27 cellular contexts compared by ENCODE assay signal in genomic region chr2:84454581-84454980, GRCh38.
"Had no signal": no experiment of that assay in that cellular context is flagged by ENCODE, and none has a peak within 500 bp of the region (broad histone marks: within the 10 kb centered on the region; RNA-seq: fewer than 3 reads in every experiment).

No MANE protein-coding gene starts in this region.

- DNase-seq: activated B cell treated with CpG ODN at 0.5 μM for 24 hours; activated naive CD4-positive, alpha-beta T cell; activated T-cell treated with anti-CD3 and anti-CD28 coated beads, Interleukin-2, amount 50 U/mL, for 48 hours; adrenal gland; effector memory CD8-positive, alpha-beta T cell; erythroblast; gastrocnemius medialis; glutamatergic neuron; left colon; mammary epithelial cell; naive B cell; nucleus accumbens; pancreas; psoas muscle; stimulated activated CD4-positive, alpha-beta T cell treated with anti-CD3 and anti-CD28 coated beads, Interleukin-1b, Interleukin-23, amount 100 ng/mL, for 48 hours; stimulated activated CD4-positive, alpha-beta T cell treated with anti-CD3 and anti-CD28 coated beads, Interleukin-4, amount 100 ng/mL, for 4 hours; stimulated activated CD8-positive, alpha-beta memory T cell treated with anti-CD3 and anti-CD28 coated beads, Interleukin-4, amount 100 ng/mL, for 48 hours; stimulated activated naive B cell treated with anti-CD40 and anti-IgM and Interleukin-4, amounts not matched to agents 10 μg/mL and 1 μg/mL and 100 μg/mL, for 72 hours; T-helper 2 cell had no signal

- H3K27me3 ChIP-seq: adrenal gland, ascending aorta, gastrocnemius medialis, hepatocyte, pancreas, tibial nerve had no signal

- H3K27ac Mint-ChIP-seq: activated B cell treated with CpG ODN at 0.5 μM for 24 hours; activated naive CD4-positive, alpha-beta T cell treated with anti-CD3 and anti-CD28 coated beads, Interleukin-2, amount 50 U/mL, for 72 hours; brain; effector memory CD8-positive, alpha-beta T cell; stimulated activated naive B cell treated with anti-CD40 and anti-IgM and Interleukin-4, amounts not matched to agents 10 μg/mL and 1 μg/mL and 100 μg/mL, for 72 hours had no signal

- H3K9me3 Mint-ChIP-seq: activated B cell treated with CpG ODN at 0.5 μM for 24 hours; activated naive CD4-positive, alpha-beta T cell treated with anti-CD3 and anti-CD28 coated beads, Interleukin-2, amount 50 U/mL, for 72 hours; brain; effector memory CD8-positive, alpha-beta T cell; naive B cell; neural crest cell; stimulated activated naive B cell treated with anti-CD40 and anti-IgM and Interleukin-4, amounts not matched to agents 10 μg/mL and 1 μg/mL and 100 μg/mL, for 72 hours had no signal

- H2AFZ ChIP-seq: hepatocyte had no signal

- H3K27ac ChIP-seq: adrenal gland, ascending aorta, coronary artery, gastrocnemius medialis, hepatocyte, pancreas, psoas muscle, tibial nerve had no signal

- H3K36me3 ChIP-seq: adrenal gland, ascending aorta, gastrocnemius medialis, pancreas, tibial nerve had no signal

- H3K36me3 Mint-ChIP-seq: naive B cell had no signal

- ATAC-seq: effector memory CD8-positive, alpha-beta T cell; gastrocnemius medialis; left colon; pancreas; psoas muscle; stimulated activated naive B cell treated with anti-CD40 and anti-IgM and Interleukin-4, amounts not matched to agents 10 μg/mL and 1 μg/mL and 100 μg/mL, for 72 hours had no signal

- H3K4me3 Mint-ChIP-seq: activated B cell treated with CpG ODN at 0.5 μM for 24 hours; effector memory CD8-positive, alpha-beta T cell; stimulated activated naive B cell treated with anti-CD40 and anti-IgM and Interleukin-4, amounts not matched to agents 10 μg/mL and 1 μg/mL and 100 μg/mL, for 72 hours had no signal

- H3K27me3 Mint-ChIP-seq: activated B cell treated with CpG ODN at 0.5 μM for 24 hours; effector memory CD8-positive, alpha-beta T cell; naive B cell; stimulated activated naive B cell treated with anti-CD40 and anti-IgM and Interleukin-4, amounts not matched to agents 10 μg/mL and 1 μg/mL and 100 μg/mL, for 72 hours had no signal

- H3K4me3 ChIP-seq: adrenal gland, ascending aorta, coronary artery, gastrocnemius medialis, hepatocyte, pancreas, psoas muscle, smooth muscle cell, tibial nerve had no signal

- H3K9me3 ChIP-seq: adrenal gland, ascending aorta, gastrocnemius medialis, pancreas, psoas muscle, tibial nerve had no signal

- H3K4me2 ChIP-seq: hepatocyte, smooth muscle cell had no signal
